13 cellular contexts compared by ENCODE assay signal in genomic region chr15:66872394-66872793, GRCh38.
"Had no signal": no experiment of that assay in that cellular context is flagged by ENCODE, and none has a peak within 500 bp of the region (broad histone marks: within the 10 kb centered on the region; RNA-seq: fewer than 3 reads in every experiment).

No MANE protein-coding gene starts in this region.

- H3K27ac ChIP-seq: gastroesophageal sphincter, tibial artery, uterus had no signal

- ATAC-seq: gastroesophageal sphincter, left ventricle myocardium superior had no signal

- H3K4me3 ChIP-seq: gastroesophageal sphincter, tibial artery, uterus had no signal

- DNase-seq: activated CD4-positive, alpha-beta T cell treated with anti-CD3 and anti-CD28 coated beads, Interleukin-2, amount 50 U/mL, for 48 hours; activated CD4-positive, CD25-positive, alpha-beta regulatory T cell treated with anti-CD3 and anti-CD28 coated beads, Interleukin-2, amount 50 U/mL, for 72 hours; activated gamma-delta T cell treated with Interleukin-2 at 50 U/mL for 16 hours; activated T-cell treated with anti-CD3 and anti-CD28 coated beads, Interleukin-2, amount 50 U/mL, for 48 hours; caudate nucleus; cortex of kidney; effector CD8-positive, alpha-beta T cell; left ventricle myocardium superior; nephron progenitor cell; tibial artery; uterus had no signal

- H3K4me1 ChIP-seq: tibial artery, uterus had no signal

- FAIRE-seq: TTC549 had no signal

- H3K9me3 ChIP-seq: gastroesophageal sphincter, tibial artery had no signal

- H3K36me3 ChIP-seq: gastroesophageal sphincter, tibial artery, uterus had no signal
